Comparison of ENCODE assay signal across 25 cellular contexts in the genomic region with DNA sequence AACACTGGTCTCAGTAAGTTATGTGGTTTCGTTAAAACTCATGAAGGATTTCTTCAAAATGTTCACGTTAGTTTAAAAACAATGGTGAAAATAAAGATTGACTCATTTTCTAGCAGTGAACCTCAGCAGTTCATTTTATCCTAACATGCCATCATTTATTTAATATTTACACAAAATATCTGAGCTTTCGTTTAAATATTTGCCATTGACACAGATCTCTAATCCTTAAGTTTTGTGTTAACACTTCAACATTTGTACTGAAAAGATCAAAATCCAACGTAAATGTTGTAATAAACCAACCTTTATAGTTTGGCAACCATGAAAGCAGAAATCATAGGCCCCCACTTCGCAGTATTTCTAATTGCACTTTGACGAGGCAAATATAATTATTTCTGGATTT.
"Had no signal": no experiment of that assay in that cellular context is flagged by ENCODE, and none has a peak within 500 bp of the region (broad histone marks: within the 10 kb centered on the region; RNA-seq: fewer than 3 reads in every experiment).

No MANE protein-coding gene starts in this region.

- H3K9ac ChIP-seq: KMS-11 had no signal

- H3K27me3 ChIP-seq: SJSA1 had no signal

- H3K9me3 ChIP-seq: SJSA1 had no signal

- H3K4me1 ChIP-seq: SJSA1 had no signal

- DNase-seq: Kasumi-1, MM.1S, NCI-H1048, NCI-H1105, NCI-H1417, NCI-H1436 treated with DMSO at 0.1 percent for 48 hours, NCI-H1694, NCI-H187 treated with DMSO at 0.1 percent for 48 hours, NCI-H2029 treated with DMSO at 0.1 percent for 48 hours, NCI-H2171 treated with DMSO at 0.1 percent for 48 hours, NCI-H345, NCI-H446 treated with DMSO at 0.1 percent for 48 hours, NCI-H510A treated with DMSO at 0.1 percent for 48 hours, NCI-H526, NCI-H748 treated with DMSO at 0.1 percent for 48 hours, Right ventricle myocardium superior, RPMI8226, SIG-M5, SW 1271, T-cell had no signal

- H3K36me3 ChIP-seq: SJSA1 had no signal

- H3K27ac ChIP-seq: HL-60, KMS-11, SJSA1, SK-N-MC had no signal

- H3K4me3 ChIP-seq: SJSA1, SK-N-MC had no signal

- H3K4me2 ChIP-seq: KMS-11 had no signal

- ATAC-seq: T-cell had no signal

- FAIRE-seq: HTR-8/SVneo had no signal
